In genomic region chr3:176190755-176191154, GRCh38 we compare ENCODE assay signal across 16 cellular contexts.
DNase-seq lines count a peak whose midpoint lies in the region; ATAC-seq and TF ChIP-seq lines count a peak whose summit lies in the region.
"Had no signal": no experiment of that assay in that cellular context is flagged by ENCODE, and none has a peak within 500 bp of the region (broad histone marks: within the 10 kb centered on the region; RNA-seq: fewer than 3 reads in every experiment).

No MANE protein-coding gene starts in this region.

- intact Hi-C loops in posterior vena cava (cut with DNase I), result no loop called here

- DNase-seq in NCI-H1092 treated with DMSO at 0.1 percent for 48 hours (lab: John Stamatoyannopoulos, UW) (peak; percentile 19), NCI-H1092 (lab: John Stamatoyannopoulos, UW) (no peak), NCI-H446 treated with DMSO at 0.1 percent for 48 hours (lab: John Stamatoyannopoulos, UW) (peak; percentile 87), posterior vena cava (ENCODE audit: low spot score) (no peak), erythroblast (lab: John Stamatoyannopoulos, UW) (no peak)
- DNase-seq: 8988T, DMS53, KG1, NCI-H146, NCI-H2081 treated with DMSO at 0.1 percent for 48 hours, NCI-H774, PC-9, T-helper 2 cell had no signal

- ATAC-seq in SK-N-SH treated with all-trans-retinoic acid at 6 μM for 48 hours, result no peak
- ATAC-seq in HG02885 (IDR thresholded peaks at IDR 0.05; ENCODE audit: poor library complexity, unreplicated experiment), result no peak
- no peak for ATAC-seq in HG03159 (IDR thresholded peaks at IDR 0.05; ENCODE audit: unreplicated experiment)

- TF ChIP-seq POLR2A in erythroblast (IDR thresholded peaks at IDR 0.05; ENCODE audit: low read length), result no peak

TF ChIP-seq in SK-N-SH treated with all-trans-retinoic acid at 6 μM for 48 hours, 23 proteins besides CTCF, POLR2A, EP300 and RAD21:
- TF ChIP-seq TCF4 (CRISPR knock-in tag; IDR thresholded peaks at IDR 0.05; ENCODE audit: borderline replicate concordance) (peak; percentile 52; the same call in 1 of the 2 replicates), ZNF70 (CRISPR knock-in tag; IDR thresholded peaks at IDR 0.05) (no peak), ZNF8 (CRISPR knock-in tag; IDR thresholded peaks at IDR 0.05) (no peak), TSHZ2 (CRISPR knock-in tag; IDR thresholded peaks at IDR 0.05) (peak; percentile 81; the same call in 1 of the 2 replicates), PATZ1 (CRISPR knock-in tag; IDR thresholded peaks at IDR 0.05; ENCODE audit: borderline replicate concordance) (no peak), CSDC2 (CRISPR knock-in tag; IDR thresholded peaks at IDR 0.05) (no peak), RARB (CRISPR knock-in tag; IDR thresholded peaks at IDR 0.05) (no peak), ZFP30 (CRISPR knock-in tag; IDR thresholded peaks at IDR 0.05) (no peak), ZC3H10 (CRISPR knock-in tag; IDR thresholded peaks at IDR 0.05) (no peak), CREB5 (CRISPR knock-in tag; IDR thresholded peaks at IDR 0.05; ENCODE audit: low read depth) (no peak)

Comparison
In these comparisons a context has a peak if more than half of its experiments do, and no peak if none do; other contexts are left out.
1. DNase-seq: peak in NCI-H1092 treated with DMSO at 0.1 percent for 48 hours (single experiment) and NCI-H446 treated with DMSO at 0.1 percent for 48 hours (single experiment); none in NCI-H1092 (single experiment), posterior vena cava (single experiment) and erythroblast (0 of 2).